Comparison of ENCODE assay signal across 17 cellular contexts in the genomic region with DNA sequence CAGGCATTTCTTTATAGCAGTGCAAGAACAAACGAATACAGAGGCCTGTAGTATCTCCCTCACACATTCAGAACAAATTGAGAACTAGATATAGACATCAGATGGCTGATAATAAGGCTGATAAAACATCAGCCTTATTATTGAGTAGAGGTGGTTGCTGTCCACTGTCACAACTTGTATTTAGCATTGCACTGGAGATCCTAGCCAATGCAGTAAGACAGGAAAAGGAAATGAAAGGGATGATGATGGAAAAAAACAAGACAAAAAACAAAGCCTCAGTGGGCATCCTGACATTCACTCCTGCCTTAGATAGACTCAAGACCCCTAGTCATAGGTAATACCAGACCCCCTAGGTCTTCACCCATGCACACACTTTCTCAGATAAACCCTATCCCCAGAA.
"Had no signal": no experiment of that assay in that cellular context is flagged by ENCODE, and none has a peak within 500 bp of the region (broad histone marks: within the 10 kb centered on the region; RNA-seq: fewer than 3 reads in every experiment).

No MANE protein-coding gene starts in this region.

- H3K4me3 ChIP-seq: coronary artery, esophagus muscularis mucosa, hepatocyte, left lung, thoracic aorta had no signal

- H3K27me3 Mint-ChIP-seq: activated CD8-positive, alpha-beta memory T cell treated with anti-CD3 and anti-CD28 coated beads, Interleukin-2, amount 10 ng/mL, durations not matched to agents 7 days and 5 days; activated naive CD8-positive, alpha-beta T cell treated with anti-CD3 and anti-CD28 coated beads, Interleukin-2, amount 10 ng/mL, durations not matched to agents 7 days and 5 days; central memory CD8-positive, alpha-beta T cell had no signal

- ATAC-seq: activated CD8-positive, alpha-beta memory T cell treated with anti-CD3 and anti-CD28 coated beads, Interleukin-2, amount 10 ng/mL, durations not matched to agents 7 days and 5 days; activated T-cell treated with anti-CD3 and anti-CD28 coated beads, Interleukin-2, amount 50 U/mL, for 4 hours; left lung; sciatic nerve; WTC11 had no signal

- H3K4me2 ChIP-seq: hepatocyte had no signal

- H3K27ac Mint-ChIP-seq: activated naive CD8-positive, alpha-beta T cell treated with anti-CD3 and anti-CD28 coated beads, Interleukin-2, amount 10 ng/mL, durations not matched to agents 7 days and 5 days; WTC11 had no signal

- DNase-seq: activated CD8-positive, alpha-beta memory T cell treated with anti-CD3 and anti-CD28 coated beads, Interleukin-2, amount 10 ng/mL, durations not matched to agents 7 days and 5 days; activated effector memory CD4-positive, alpha-beta T cell treated with anti-CD3 and anti-CD28 coated beads, Interleukin-2, amount 50 U/mL, for 16 hours; activated naive CD8-positive, alpha-beta T cell treated with anti-CD3 and anti-CD28 coated beads, Interleukin-2, amount 10 ng/mL, durations not matched to agents 7 days and 5 days; activated T-cell treated with anti-CD3 and anti-CD28 coated beads, Interleukin-2, amount 50 U/mL, for 4 hours; anterior cingulate cortex; brain microvascular endothelial cell; kidney; left lung; mammary epithelial cell; T-helper 2 cell had no signal

- H2AFZ ChIP-seq: hepatocyte had no signal

- H3K27me3 ChIP-seq: brain microvascular endothelial cell, esophagus muscularis mucosa, hepatocyte, left lung had no signal

- H3K4me3 Mint-ChIP-seq: activated CD8-positive, alpha-beta memory T cell treated with anti-CD3 and anti-CD28 coated beads, Interleukin-2, amount 10 ng/mL, durations not matched to agents 7 days and 5 days; activated naive CD8-positive, alpha-beta T cell treated with anti-CD3 and anti-CD28 coated beads, Interleukin-2, amount 10 ng/mL, durations not matched to agents 7 days and 5 days; activated T-cell treated with anti-CD3 and anti-CD28 coated beads, Interleukin-2, amount 50 U/mL, for 4 hours; central memory CD8-positive, alpha-beta T cell; WTC11 had no signal

- H3K27ac ChIP-seq: brain microvascular endothelial cell, coronary artery, esophagus muscularis mucosa, hepatocyte, left lung, thoracic aorta had no signal
